In the genomic region with DNA sequence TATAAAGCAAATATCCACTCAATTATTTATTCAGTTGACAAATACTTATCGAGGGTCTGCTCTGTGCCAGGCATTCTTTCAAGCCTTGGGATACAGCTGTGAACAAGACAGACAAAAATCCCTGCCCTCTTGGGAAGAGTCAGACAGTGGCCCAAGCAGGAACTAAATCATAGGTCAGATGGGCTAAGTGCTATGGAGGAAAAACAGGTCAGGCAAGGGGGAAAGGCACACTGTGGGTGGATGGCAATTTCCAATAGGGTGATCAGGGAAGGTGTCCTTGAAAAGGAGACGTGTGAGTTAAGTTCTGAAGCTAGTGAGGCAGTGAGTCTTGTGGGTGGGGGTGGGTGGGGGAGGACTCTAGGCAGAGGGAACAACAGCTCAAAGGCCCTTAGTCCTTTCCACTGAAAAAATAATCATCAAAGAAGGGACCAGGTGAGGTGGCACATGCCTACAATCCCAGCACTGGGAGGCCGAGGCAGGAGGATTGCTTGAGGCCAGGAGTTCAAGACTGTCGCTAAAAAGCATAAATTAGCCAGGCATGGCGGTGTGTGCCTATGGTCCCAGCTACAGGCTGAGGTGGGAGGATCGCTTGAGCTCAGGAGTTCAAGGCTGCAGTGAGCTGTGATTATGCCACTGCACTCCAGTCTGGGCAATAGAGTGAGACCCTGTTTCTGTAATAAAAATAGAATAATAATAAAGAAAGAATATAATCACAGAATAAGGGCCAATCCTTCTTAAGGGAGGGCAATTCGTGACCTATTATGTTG, we compare ENCODE assay signal across 18 cellular contexts.
DNase-seq lines count a peak whose midpoint lies in the region; ATAC-seq and TF ChIP-seq lines count a peak whose summit lies in the region.
"Had no signal": no experiment of that assay in that cellular context is flagged by ENCODE, and none has a peak within 500 bp of the region (broad histone marks: within the 10 kb centered on the region; RNA-seq: fewer than 3 reads in every experiment).

No MANE protein-coding gene starts in this region.

- intact Hi-C loops in Caco-2 (cut with micrococcal nuclease; ENCODE audit: unreplicated experiment) = no loop called here
- intact Hi-C loops in PC-9 (cut with micrococcal nuclease; ENCODE audit: unreplicated experiment) = no loop called here

- no peaks in the 10 kb centered on the region for H3K9me3 Mint-ChIP-seq in Caco-2 (ENCODE audit: unreplicated experiment)
- no peaks in the 10 kb centered on the region for H3K9me3 Mint-ChIP-seq in naive thymus-derived CD8-positive, alpha-beta T cell
- H3K9me3 Mint-ChIP-seq: CD4-positive, alpha-beta T cell had no signal

- no peaks in the 10 kb centered on the region for H3K9me2 ChIP-seq in PC-9 (ENCODE audit: insufficient read depth)

- no peaks in the 10 kb centered on the region for H3K79me2 ChIP-seq in PC-9 (ENCODE audit: low read depth)

- no peak overlapping the region for H2AFZ ChIP-seq in PC-9

- H3K4me2 ChIP-seq in PC-9 = peak overlapping the region; percentile 60

- 79 to 81% methylated on average over 7 of the region's 7 CpGs for WGBS in esophagus, 2 donors

- H3K36me3 Mint-ChIP-seq in Caco-2 (ENCODE audit: insufficient read depth, unreplicated experiment) = no peaks in the 10 kb centered on the region
- H3K36me3 Mint-ChIP-seq in naive thymus-derived CD8-positive, alpha-beta T cell = no peaks in the 10 kb centered on the region

- BruUV-seq in Caco-2 (replicated peaks; lab: Mats Ljungman, UMichigan) (no TSS peak), PC-9 (replicated peaks; lab: Mats Ljungman, UMichigan) (no TSS peak)

- no peaks in the 10 kb centered on the region for H4K20me1 ChIP-seq in PC-9 (ENCODE audit: insufficient read depth)

- H3K9me3 ChIP-seq in Caco-2 = no peaks in the 10 kb centered on the region
- H3K9me3 ChIP-seq in PC-9 (ENCODE audit: insufficient read depth, low read depth) = no peaks in the 10 kb centered on the region
- H3K9me3 ChIP-seq in esophagus (ENCODE audit: control insufficient read depth in 2 of 2, insufficient read depth in 1 of 2, low read depth in 1 of 2, low read length in 1 of 2) = no peaks in the 10 kb centered on the region
- no peaks in the 10 kb centered on the region for H3K9me3 ChIP-seq in mucosa of rectum (ENCODE audit: control insufficient read depth in 2 of 2, low read length in 2 of 2)

- H3K4me3 Mint-ChIP-seq in Caco-2 (ENCODE audit: unreplicated experiment) = no peak overlapping the region
- H3K4me3 Mint-ChIP-seq in naive thymus-derived CD8-positive, alpha-beta T cell = no peak overlapping the region
- H3K4me3 Mint-ChIP-seq: CD4-positive, alpha-beta T cell had no signal

- ATAC-seq in HG03520 (IDR thresholded peaks at IDR 0.05; ENCODE audit: unreplicated experiment) = no peak
- ATAC-seq in naive thymus-derived CD8-positive, alpha-beta T cell = no peak
- ATAC-seq: SK-N-SH treated with all-trans-retinoic acid at 6 μM for 48 hours had no signal

- H3K27ac ChIP-seq in PC-9 (peak overlapping the region; percentile 74), esophagus (ENCODE audit: low read depth in 2 of 2, low read length in 1 of 2) (peak overlapping the region; percentile 65 to 85), mucosa of rectum (ENCODE audit: low read depth in 2 of 2, low read length in 2 of 2) (peak overlapping the region; percentile 76 to 86)

- no peak overlapping the region for H3K4me3 ChIP-seq in Caco-2 (ENCODE audit: low read depth, low read length)
- H3K4me3 ChIP-seq in PC-9 = no peak overlapping the region
- H3K4me3 ChIP-seq in esophagus (ENCODE audit: low read depth in 1 of 2, low read length in 2 of 2) = no peak overlapping the region
- H3K4me3 ChIP-seq in mucosa of rectum (ENCODE audit: low read length in 2 of 2) = no peak overlapping the region

- peak overlapping the region; percentile 15 for H3K27ac Mint-ChIP-seq in Caco-2 (ENCODE audit: unreplicated experiment)
- H3K27ac Mint-ChIP-seq in naive thymus-derived CD8-positive, alpha-beta T cell = no peak overlapping the region
- H3K27ac Mint-ChIP-seq: CD4-positive, alpha-beta T cell had no signal

- H3K36me3 ChIP-seq in Caco-2 (ENCODE audit: control insufficient read depth, insufficient read depth, low read length) (no peaks in the 10 kb centered on the region), PC-9 (ENCODE audit: low read depth) (no peaks in the 10 kb centered on the region), esophagus (ENCODE audit: control insufficient read depth in 2 of 2, insufficient read depth in 2 of 2, low read length in 1 of 2) (no peaks in the 10 kb centered on the region), mucosa of rectum (ENCODE audit: control insufficient read depth in 2 of 2, insufficient read depth in 2 of 2, low read length in 2 of 2) (no peaks in the 10 kb centered on the region)

- peaks cover 30% of the 10 kb centered on the region for H3F3A ChIP-seq in PC-9 (ENCODE audit: insufficient read depth, low read depth)

- TF ChIP-seq CTCF in Caco-2 (IDR thresholded peaks at IDR 0.05; ENCODE audit: insufficient read depth in 1 of 2, low read depth in 1 of 2, low read length in 1 of 2, severe bottlenecking in 1 of 2, unreplicated experiment in 1 of 2) (no peak), PC-9 (conservative IDR thresholded peaks at IDR 0.05) (no peak)

- DNase-seq in Caco-2 (no peak), PC-9 (peak; percentile 25 to 73), DMS153 (lab: John Stamatoyannopoulos, UW) (no peak), NOMO-1 treated with dmso at 0.1 percent for 144 hours (lab: John Stamatoyannopoulos, UW; ENCODE audit: unreplicated experiment) (no peak)
- no peak for DNase-seq in naive thymus-derived CD8-positive, alpha-beta T cell
- DNase-seq: CD4-positive, alpha-beta T cell; DMS79 treated with DMSO at 0.1 percent for 48 hours; MM.1S; NCI-H1092 treated with DMSO at 0.1 percent for 48 hours; NCI-H1694; NCI-H2081 treated with DMSO at 0.1 percent for 48 hours; NK-92 treated with Interleukin-12 subunit alpha and Interleukin-12 subunit beta, amount 100 ng/mL, for 24 hours; OCI-M1; SIG-M5 had no signal

- H3K4me1 ChIP-seq in Caco-2 (no peaks in the 10 kb centered on the region), PC-9 (replicated peaks; ENCODE audit: insufficient read depth) (peaks cover 79% of the 10 kb centered on the region), esophagus (ENCODE audit: control insufficient read depth in 2 of 2, insufficient read depth in 2 of 2, low read length in 1 of 2) (peaks cover 4 to 19% of the 10 kb centered on the region in 2 donors), mucosa of rectum (ENCODE audit: control insufficient read depth in 2 of 2, insufficient read depth in 2 of 2, low read length in 2 of 2) (peaks cover 37 to 40% of the 10 kb centered on the region in 2 donors)

- CTCF ChIA-PET in Caco-2 (lab: Charles Lee) (interaction anchor here (0.6 kb wide), 1 partner anchor 10 kb away, joined by 4 read pairs; no protein-coding TSS in a partner anchor), PC-9 (lab: Charles Lee) (interaction anchor here (0.7 kb wide), 1 partner anchor 92 kb away, joined by 12 read pairs; no protein-coding TSS in a partner anchor)

- no peak overlapping the region for H3K9ac ChIP-seq in mucosa of rectum (ENCODE audit: low read depth in 1 of 2, low read length in 2 of 2)

- no peaks in the 10 kb centered on the region for H3K27me3 Mint-ChIP-seq in Caco-2 (ENCODE audit: insufficient read depth, unreplicated experiment)
- H3K27me3 Mint-ChIP-seq in naive thymus-derived CD8-positive, alpha-beta T cell = no peaks in the 10 kb centered on the region
- H3K27me3 Mint-ChIP-seq: CD4-positive, alpha-beta T cell had no signal

- peaks cover 20% of the 10 kb centered on the region for H3K4me1 Mint-ChIP-seq in Caco-2 (ENCODE audit: low read depth, unreplicated experiment)
- H3K4me1 Mint-ChIP-seq in naive thymus-derived CD8-positive, alpha-beta T cell = peaks cover 0 to 8% (median under 1%) of the 10 kb centered on the region in 4 donors

- POLR2A ChIA-PET in Caco-2 (lab: Charles Lee) (no interaction called here), PC-9 (lab: Charles Lee; ENCODE audit: unreplicated experiment) (no interaction called here)
- POLR2A ChIA-PET in naive thymus-derived CD8-positive, alpha-beta T cell (lab: Charles Lee) = no interaction called here

- H3K27me3 ChIP-seq in Caco-2 (replicated peaks; ENCODE audit: control insufficient read depth, insufficient read depth, low read length) (no peaks in the 10 kb centered on the region), PC-9 (ENCODE audit: insufficient read depth, low read depth) (no peaks in the 10 kb centered on the region), esophagus (ENCODE audit: control insufficient read depth in 1 of 2, insufficient read depth in 2 of 2, low read length in 2 of 2) (no peaks in the 10 kb centered on the region), mucosa of rectum (ENCODE audit: control insufficient read depth in 2 of 2, insufficient read depth in 2 of 2, low read length in 2 of 2) (no peaks in the 10 kb centered on the region)

Comparison
In these comparisons a context has a peak if more than half of its experiments do, and no peak if none do; other contexts are left out.
1. DNase-seq: peak in PC-9 (2 of 2); none in Caco-2 (0 of 2), DMS153 (single experiment), naive thymus-derived CD8-positive, alpha-beta T cell (0 of 10) and NOMO-1 treated with dmso at 0.1 percent for 144 hours (single experiment).
2. Peak in every context shown above with its lines, with median percentiles within 50 percentile points of each other: H3K27ac ChIP-seq.